40 cellular contexts compared by ENCODE assay signal in genomic region chr2:30559544-30559943, GRCh38.
"Had no signal": no experiment of that assay in that cellular context is flagged by ENCODE, and none has a peak within 500 bp of the region (broad histone marks: within the 10 kb centered on the region; RNA-seq: fewer than 3 reads in every experiment).

No MANE protein-coding gene starts in this region.

- H3K27ac Mint-ChIP-seq: activated naive CD4-positive, alpha-beta T cell treated with anti-CD3 and anti-CD28 coated beads for 36 hours; activated naive CD4-positive, alpha-beta T cell treated with anti-CD3 and anti-CD28 coated beads, Interleukin-2, amount 10 ng/mL, durations not matched to agents 7 days and 5 days; activated naive CD4-positive, alpha-beta T cell treated with anti-CD3 and anti-CD28 coated beads, Interleukin-2, amount 50 U/mL, for 24 hours; activated naive CD4-positive, alpha-beta T cell treated with anti-CD3 and anti-CD28 coated beads, Interleukin-2, amount 50 U/mL, for 72 hours; activated naive CD8-positive, alpha-beta T cell; activated naive CD8-positive, alpha-beta T cell treated with anti-CD3 and anti-CD28 coated beads for 36 hours; activated naive CD8-positive, alpha-beta T cell treated with anti-CD3 and anti-CD28 coated beads, Interleukin-2, amount 10 ng/mL, durations not matched to agents 7 days and 5 days; activated naive CD8-positive, alpha-beta T cell treated with anti-CD3 and anti-CD28 coated beads, Interleukin-2, amount 50 U/mL, for 24 hours; activated T-cell treated with anti-CD3 and anti-CD28 coated beads, Interleukin-2, amount 50 U/mL, for 24 hours; activated T-cell treated with anti-CD3 and anti-CD28 coated beads, Interleukin-2, amount 50 U/mL, for 72 hours; activated T-helper 1 cell treated with anti-CD3 and anti-CD28 coated beads, Interleukin-12 subunit alpha, Interleukin-12 subunit beta, Interleukin-2, Interleukin-4 antibody, amounts not matched to agents 30 ng/mL and 10 ng/mL and 1 ng/mL, durations not matched to agents 14 hours and 24 hours and 36 hours; activated T-helper 17 cell treated with anti-CD3 and anti-CD28 coated beads, Interleukin-2, amount 50 U/mL, for 72 hours; activated T-helper 2 cell treated with anti-CD3 and anti-CD28 coated beads, Interferon-gamma antibody, Interleukin-2, Interleukin-4, amounts not matched to agents 10 μg/mL and 5 μg/mL and 100 μg/mL, durations not matched to agents 14 hours and 24 hours and 36 hours; brain had no signal

- H3K36me3 ChIP-seq: adrenal gland, ascending aorta, brain microvascular endothelial cell, breast epithelium, cardiac muscle cell had no signal

- H3K4me3 Mint-ChIP-seq: activated naive CD4-positive, alpha-beta T cell treated with anti-CD3 and anti-CD28 coated beads for 36 hours; activated naive CD4-positive, alpha-beta T cell treated with anti-CD3 and anti-CD28 coated beads, Interleukin-2, amount 10 ng/mL, durations not matched to agents 7 days and 5 days; activated naive CD4-positive, alpha-beta T cell treated with anti-CD3 and anti-CD28 coated beads, Interleukin-2, amount 50 U/mL, for 24 hours; activated naive CD8-positive, alpha-beta T cell; activated naive CD8-positive, alpha-beta T cell treated with anti-CD3 and anti-CD28 coated beads for 36 hours; activated naive CD8-positive, alpha-beta T cell treated with anti-CD3 and anti-CD28 coated beads, Interleukin-2, amount 10 ng/mL, durations not matched to agents 7 days and 5 days; activated naive CD8-positive, alpha-beta T cell treated with anti-CD3 and anti-CD28 coated beads, Interleukin-2, amount 50 U/mL, for 24 hours; activated T-cell treated with anti-CD3 and anti-CD28 coated beads, Interleukin-2, amount 50 U/mL, for 24 hours; activated T-cell treated with anti-CD3 and anti-CD28 coated beads, Interleukin-2, amount 50 U/mL, for 4 hours; activated T-cell treated with anti-CD3 and anti-CD28 coated beads, Interleukin-2, amount 50 U/mL, for 72 hours; activated T-helper 1 cell treated with anti-CD3 and anti-CD28 coated beads, Interleukin-12 subunit alpha, Interleukin-12 subunit beta, Interleukin-2, Interleukin-4 antibody, amounts not matched to agents 30 ng/mL and 10 ng/mL and 1 ng/mL, durations not matched to agents 14 hours and 24 hours and 36 hours; activated T-helper 17 cell treated with anti-CD3 and anti-CD28 coated beads, Interleukin-2, amount 50 U/mL, for 72 hours; brain; central memory CD8-positive, alpha-beta T cell had no signal

- ATAC-seq: activated naive CD4-positive, alpha-beta T cell treated with anti-CD3 and anti-CD28 coated beads, Interleukin-2, amount 50 U/mL, for 72 hours; activated naive CD8-positive, alpha-beta T cell treated with anti-CD3 and anti-CD28 coated beads, Interleukin-2, amount 50 U/mL, for 24 hours; activated T-cell treated with anti-CD3 and anti-CD28 coated beads, Interleukin-2, amount 50 U/mL, for 4 hours; activated T-cell treated with anti-CD3 and anti-CD28 coated beads, Interleukin-2, amount 50 U/mL, for 72 hours; activated T-helper 17 cell treated with anti-CD3 and anti-CD28 coated beads, Interleukin-2, amount 50 U/mL, for 72 hours; body of pancreas had no signal

- H3K27ac ChIP-seq: adrenal gland, ascending aorta, body of pancreas, brain microvascular endothelial cell, breast epithelium, cardiac muscle cell had no signal

- H3K36me3 Mint-ChIP-seq: activated naive CD4-positive, alpha-beta T cell treated with anti-CD3 and anti-CD28 coated beads, Interleukin-2, amount 50 U/mL, for 72 hours had no signal

- H3K27me3 Mint-ChIP-seq: activated naive CD4-positive, alpha-beta T cell treated with anti-CD3 and anti-CD28 coated beads, Interleukin-2, amount 10 ng/mL, durations not matched to agents 7 days and 5 days; activated naive CD4-positive, alpha-beta T cell treated with anti-CD3 and anti-CD28 coated beads, Interleukin-2, amount 50 U/mL, for 24 hours; activated naive CD8-positive, alpha-beta T cell; activated naive CD8-positive, alpha-beta T cell treated with anti-CD3 and anti-CD28 coated beads for 36 hours; activated naive CD8-positive, alpha-beta T cell treated with anti-CD3 and anti-CD28 coated beads, Interleukin-2, amount 10 ng/mL, durations not matched to agents 7 days and 5 days; activated naive CD8-positive, alpha-beta T cell treated with anti-CD3 and anti-CD28 coated beads, Interleukin-2, amount 50 U/mL, for 24 hours; activated T-cell treated with anti-CD3 and anti-CD28 coated beads, Interleukin-2, amount 50 U/mL, for 24 hours; activated T-helper 17 cell treated with anti-CD3 and anti-CD28 coated beads, Interleukin-2, amount 50 U/mL, for 72 hours; brain; central memory CD8-positive, alpha-beta T cell had no signal

- DNase-seq: activated effector memory CD4-positive, alpha-beta T cell treated with anti-CD3 and anti-CD28 coated beads, Interleukin-2, amount 50 U/mL, for 16 hours; activated effector memory CD4-positive, alpha-beta T cell treated with Interleukin-2 at 50 U/mL for 16 hours; activated gamma-delta T cell; activated gamma-delta T cell treated with Interleukin-2 at 50 U/mL for 16 hours; activated naive CD4-positive, alpha-beta T cell; activated naive CD4-positive, alpha-beta T cell treated with anti-CD3 and anti-CD28 coated beads for 36 hours; activated naive CD4-positive, alpha-beta T cell treated with anti-CD3 and anti-CD28 coated beads, Interleukin-2, amount 10 ng/mL, durations not matched to agents 7 days and 5 days; activated naive CD4-positive, alpha-beta T cell treated with anti-CD3 and anti-CD28 coated beads, Interleukin-2, amount 50 U/mL, for 16 hours; activated naive CD4-positive, alpha-beta T cell treated with Interleukin-2 at 50 U/mL for 16 hours; activated naive CD8-positive, alpha-beta T cell treated with anti-CD3 and anti-CD28 coated beads for 36 hours; activated naive CD8-positive, alpha-beta T cell treated with anti-CD3 and anti-CD28 coated beads, Interleukin-2, amount 10 ng/mL, durations not matched to agents 7 days and 5 days; activated naive CD8-positive, alpha-beta T cell treated with anti-CD3 and anti-CD28 coated beads, Interleukin-2, amount 50 U/mL, for 24 hours; activated T-cell treated with anti-CD3 and anti-CD28 coated beads, Interleukin-2, amount 50 U/mL, for 1 hour; activated T-cell treated with anti-CD3 and anti-CD28 coated beads, Interleukin-2, amount 50 U/mL, for 24 hours; activated T-cell treated with anti-CD3 and anti-CD28 coated beads, Interleukin-2, amount 50 U/mL, for 4 hours; activated T-cell treated with anti-CD3 and anti-CD28 coated beads, Interleukin-2, amount 50 U/mL, for 48 hours; activated T-cell treated with anti-CD3 and anti-CD28 coated beads, Interleukin-2, amount 50 U/mL, for 72 hours; adrenal gland; amniotic stem cell; amygdala; anterior cingulate cortex; aorta; body of pancreas; brain microvascular endothelial cell; caudate nucleus; central memory CD4-positive, alpha-beta T cell; cerebellar nuclear complex had no signal

- H3K9me3 ChIP-seq: adrenal gland, ascending aorta, body of pancreas, breast epithelium had no signal

- H3K9me3 Mint-ChIP-seq: activated naive CD4-positive, alpha-beta T cell treated with anti-CD3 and anti-CD28 coated beads for 36 hours; activated naive CD4-positive, alpha-beta T cell treated with anti-CD3 and anti-CD28 coated beads, Interleukin-2, amount 10 ng/mL, durations not matched to agents 7 days and 5 days; activated naive CD4-positive, alpha-beta T cell treated with anti-CD3 and anti-CD28 coated beads, Interleukin-2, amount 50 U/mL, for 24 hours; activated naive CD4-positive, alpha-beta T cell treated with anti-CD3 and anti-CD28 coated beads, Interleukin-2, amount 50 U/mL, for 72 hours; activated naive CD8-positive, alpha-beta T cell treated with anti-CD3 and anti-CD28 coated beads for 36 hours; activated naive CD8-positive, alpha-beta T cell treated with anti-CD3 and anti-CD28 coated beads, Interleukin-2, amount 10 ng/mL, durations not matched to agents 7 days and 5 days; activated naive CD8-positive, alpha-beta T cell treated with anti-CD3 and anti-CD28 coated beads, Interleukin-2, amount 50 U/mL, for 24 hours; activated T-cell treated with anti-CD3 and anti-CD28 coated beads, Interleukin-2, amount 50 U/mL, for 24 hours; activated T-cell treated with anti-CD3 and anti-CD28 coated beads, Interleukin-2, amount 50 U/mL, for 4 hours; activated T-cell treated with anti-CD3 and anti-CD28 coated beads, Interleukin-2, amount 50 U/mL, for 72 hours; activated T-helper 1 cell treated with anti-CD3 and anti-CD28 coated beads, Interleukin-12 subunit alpha, Interleukin-12 subunit beta, Interleukin-2, Interleukin-4 antibody, amounts not matched to agents 30 ng/mL and 10 ng/mL and 1 ng/mL, durations not matched to agents 14 hours and 24 hours and 36 hours; activated T-helper 17 cell treated with anti-CD3 and anti-CD28 coated beads, Interleukin-2, amount 50 U/mL, for 72 hours; activated T-helper 2 cell treated with anti-CD3 and anti-CD28 coated beads, Interferon-gamma antibody, Interleukin-2, Interleukin-4, amounts not matched to agents 10 μg/mL and 5 μg/mL and 100 μg/mL, durations not matched to agents 14 hours and 24 hours and 36 hours; brain; central memory CD8-positive, alpha-beta T cell had no signal

- H3K27me3 ChIP-seq: adrenal gland, ascending aorta, body of pancreas, brain microvascular endothelial cell, breast epithelium, cardiac muscle cell had no signal

- H3K4me1 ChIP-seq: adrenal gland, ascending aorta, body of pancreas, breast epithelium had no signal

- H3K4me3 ChIP-seq: adrenal gland, ascending aorta, body of pancreas, breast epithelium, cardiac muscle cell had no signal

- FAIRE-seq: astrocyte, bronchial epithelial cell had no signal

- H3K4me1 Mint-ChIP-seq: activated naive CD4-positive, alpha-beta T cell treated with anti-CD3 and anti-CD28 coated beads, Interleukin-2, amount 10 ng/mL, durations not matched to agents 7 days and 5 days; activated naive CD8-positive, alpha-beta T cell treated with anti-CD3 and anti-CD28 coated beads, Interleukin-2, amount 10 ng/mL, durations not matched to agents 7 days and 5 days; activated T-helper 17 cell treated with anti-CD3 and anti-CD28 coated beads, Interleukin-2, amount 50 U/mL, for 72 hours; brain; central memory CD8-positive, alpha-beta T cell had no signal
